ENCODE assay signal across 1 cellular context in genomic region chr2:71923887-71924533, GRCh38.
TF ChIP-seq lines count a peak whose summit lies in the region.

No MANE protein-coding gene starts in this region.

TF ChIP-seq in HepG2, 621 proteins besides CTCF, POLR2A, EP300 and RAD21 (continued from another document and continues in another):
- TF ChIP-seq PRDM15 (CRISPR knock-in tag; IDR thresholded peaks at IDR 0.05) (no peak), ZNF329 (CRISPR knock-in tag; IDR thresholded peaks at IDR 0.05; ENCODE audit: low read depth) (no peak), AKNA (CRISPR knock-in tag; IDR thresholded peaks at IDR 0.05; ENCODE audit: borderline replicate concordance) (no peak), AKAP8 (CRISPR knock-in tag; IDR thresholded peaks at IDR 0.05) (no peak), ZBTB25 (CRISPR knock-in tag; IDR thresholded peaks at IDR 0.05) (0 out of 2 replicates have a peak, but pooled peaks have one; percentile 38), ETS1 (CRISPR knock-in tag; IDR thresholded peaks at IDR 0.05) (no peak), CREB1 (IDR thresholded peaks at IDR 0.05) (no peak), CREB1 (CRISPR knock-in tag; IDR thresholded peaks at IDR 0.05) (no peak), ISL2 (CRISPR knock-in tag; IDR thresholded peaks at IDR 0.05) (no peak), ZMAT5 (CRISPR knock-in tag; IDR thresholded peaks at IDR 0.05; ENCODE audit: borderline replicate concordance, low read depth) (no peak), ZNF224 (CRISPR knock-in tag; IDR thresholded peaks at IDR 0.05) (no peak), KAT2B (IDR thresholded peaks at IDR 0.05; ENCODE audit: borderline replicate concordance, low read depth, low read length) (no peak), SIN3A (IDR thresholded peaks at IDR 0.05; ENCODE audit: borderline replicate concordance, low read depth, low read length) (no peak), MYPOP (CRISPR knock-in tag; IDR thresholded peaks at IDR 0.05) (no peak), ZFP82 (CRISPR knock-in tag; IDR thresholded peaks at IDR 0.05; ENCODE audit: borderline replicate concordance) (no peak), SMARCE1 (IDR thresholded peaks at IDR 0.05; ENCODE audit: borderline replicate concordance) (no peak), RFXANK (CRISPR knock-in tag; IDR thresholded peaks at IDR 0.05) (no peak), TEAD3 (CRISPR knock-in tag; optimal IDR thresholded peaks at IDR 0.05; ENCODE audit: borderline replicate concordance) (peak; percentile 26), NFAT5 (CRISPR knock-in tag; IDR thresholded peaks at IDR 0.05) (no peak), MTERF4 (CRISPR knock-in tag; IDR thresholded peaks at IDR 0.05) (no peak), E2F1 (CRISPR knock-in tag; IDR thresholded peaks at IDR 0.05) (no peak), ZNF564 (CRISPR knock-in tag; IDR thresholded peaks at IDR 0.05) (no peak), SRSF4 (IDR thresholded peaks at IDR 0.05; ENCODE audit: low read depth, low read length, poor library complexity, severe bottlenecking) (no peak), RAD51 (IDR thresholded peaks at IDR 0.05; ENCODE audit: borderline replicate concordance) (no peak), CENPT (CRISPR knock-in tag; IDR thresholded peaks at IDR 0.05; ENCODE audit: low read depth) (no peak), SP140L (CRISPR knock-in tag; IDR thresholded peaks at IDR 0.05; ENCODE audit: borderline replicate concordance) (no peak), RFXAP (CRISPR knock-in tag; IDR thresholded peaks at IDR 0.05; ENCODE audit: borderline replicate concordance) (no peak), NCOA2 (CRISPR knock-in tag; IDR thresholded peaks at IDR 0.05) (no peak), ZSCAN21 (CRISPR knock-in tag; IDR thresholded peaks at IDR 0.05; ENCODE audit: borderline replicate concordance) (no peak), ATM (IDR thresholded peaks at IDR 0.05; ENCODE audit: borderline replicate concordance) (no peak), ZBTB3 (CRISPR knock-in tag; IDR thresholded peaks at IDR 0.05; ENCODE audit: borderline replicate concordance, low read depth) (no peak), RXRB (CRISPR knock-in tag; IDR thresholded peaks at IDR 0.05; ENCODE audit: borderline replicate concordance) (0 out of 2 replicates have a peak, but pooled peaks have one; percentile 23), PHF5A (CRISPR knock-in tag; IDR thresholded peaks at IDR 0.05; ENCODE audit: low read depth, unreplicated experiment) (no peak), ZNF138 (CRISPR knock-in tag; IDR thresholded peaks at IDR 0.05; ENCODE audit: low read depth) (no peak), ARNTL (CRISPR knock-in tag; IDR thresholded peaks at IDR 0.05) (no peak), ZMYM4 (CRISPR knock-in tag; IDR thresholded peaks at IDR 0.05) (no peak), ZBTB33 (CRISPR knock-in tag; IDR thresholded peaks at IDR 0.05) (no peak)
